In genomic region chr10:4776234-4776638, GRCh38 we compare ENCODE assay signal across 15 cellular contexts. TPM values are rescaled to one million over a fixed set of nuclear protein-coding genes. Genes with fewer than 3 reads are reported as not detected.
A peak's percentile ranks its signal among the peaks of the same experiment; 100 is the strongest.
DNase-seq lines count a peak whose midpoint lies in the region; ATAC-seq and TF ChIP-seq lines count a peak whose summit lies in the region.
"Had no signal": no experiment of that assay in that cellular context is flagged by ENCODE, and none has a peak within 500 bp of the region (broad histone marks: within the 10 kb centered on the region; RNA-seq: fewer than 3 reads in every experiment).

No MANE protein-coding gene starts in this region.

- peak; percentile 78 for ATAC-seq in activated CD8-positive, alpha-beta T cell treated with anti-CD3 and anti-CD28 coated beads for 36 hours
- no peak for ATAC-seq in activated CD8-positive, alpha-beta T cell treated with anti-CD3 and anti-CD28 coated beads, Interleukin-2, amount 10 ng/mL, durations not matched to agents 7 days and 5 days
- ATAC-seq in GM19351 (IDR thresholded peaks at IDR 0.05; ENCODE audit: unreplicated experiment) (peak; percentile 67), HG03565 (IDR thresholded peaks at IDR 0.05; ENCODE audit: unreplicated experiment) (peak; percentile 62), right lobe of liver (no peak), heart right ventricle (no peak)

- H3K27ac ChIP-seq in smooth muscle cell (ENCODE audit: low read depth) = peak overlapping the region; percentile 59
- no peak overlapping the region for H3K27ac ChIP-seq in right lobe of liver
- H3K27ac ChIP-seq in heart right ventricle = no peak overlapping the region

- H3K9me3 Mint-ChIP-seq in activated CD8-positive, alpha-beta T cell treated with anti-CD3 and anti-CD28 coated beads for 36 hours = no peaks in the 10 kb centered on the region
- H3K9me3 Mint-ChIP-seq in activated CD8-positive, alpha-beta T cell treated with anti-CD3 and anti-CD28 coated beads, Interleukin-2, amount 10 ng/mL, durations not matched to agents 7 days and 5 days (ENCODE audit: insufficient read depth) = no peaks in the 10 kb centered on the region

- H3K9me3 ChIP-seq in smooth muscle cell (replicated peaks; ENCODE audit: low read depth) = no peaks in the 10 kb centered on the region
- no peaks in the 10 kb centered on the region for H3K9me3 ChIP-seq in right lobe of liver
- no peaks in the 10 kb centered on the region for H3K9me3 ChIP-seq in heart right ventricle

- no peak for TF ChIP-seq CTCF in activated CD8-positive, alpha-beta T cell treated with anti-CD3 and anti-CD28 coated beads for 36 hours (IDR thresholded peaks at IDR 0.05)
- TF ChIP-seq CTCF in smooth muscle cell (IDR thresholded peaks at IDR 0.05; ENCODE audit: borderline replicate concordance, insufficient read depth, poor library complexity, severe bottlenecking) = no peak
- TF ChIP-seq CTCF in right lobe of liver (IDR thresholded peaks at IDR 0.05) = no peak
- TF ChIP-seq CTCF in heart right ventricle (IDR thresholded peaks at IDR 0.05) = no peak

- DNase-seq in activated CD8-positive, alpha-beta T cell treated with anti-CD3 and anti-CD28 coated beads for 36 hours = no peak
- no peak for DNase-seq in activated CD8-positive, alpha-beta T cell treated with anti-CD3 and anti-CD28 coated beads, Interleukin-2, amount 10 ng/mL, durations not matched to agents 7 days and 5 days
- DNase-seq in smooth muscle cell (lab: John Stamatoyannopoulos, UW; ENCODE audit: unreplicated experiment) = no peak
- DNase-seq in dermis blood vessel endothelial cell = no peak
- no peak for DNase-seq in right lobe of liver
- no peak for DNase-seq in heart right ventricle
- DNase-seq: activated gamma-delta T cell, DMS153, Karpas-422, midbrain, NCI-H526 had no signal

- H3K4me1 ChIP-seq in smooth muscle cell (ENCODE audit: low read depth) (no peaks in the 10 kb centered on the region), right lobe of liver (no peaks in the 10 kb centered on the region), heart right ventricle (peaks cover 0 to 25% (median 15%) of the 10 kb centered on the region in 9 donors)

- H3K36me3 ChIP-seq in smooth muscle cell (ENCODE audit: low read depth) (no peaks in the 10 kb centered on the region), right lobe of liver (no peaks in the 10 kb centered on the region), heart right ventricle (no peaks in the 10 kb centered on the region)

- no peak overlapping the region for H2AFZ ChIP-seq in smooth muscle cell (ENCODE audit: low read depth)

- no peak overlapping the region for H3K9ac ChIP-seq in smooth muscle cell (ENCODE audit: low read depth)

- peaks cover 7% of the 10 kb centered on the region for H3K4me1 Mint-ChIP-seq in activated CD8-positive, alpha-beta T cell treated with anti-CD3 and anti-CD28 coated beads for 36 hours (ENCODE audit: low read depth)
- H3K4me1 Mint-ChIP-seq in activated CD8-positive, alpha-beta T cell treated with anti-CD3 and anti-CD28 coated beads, Interleukin-2, amount 10 ng/mL, durations not matched to agents 7 days and 5 days (ENCODE audit: low read depth) = no peaks in the 10 kb centered on the region

- TF ChIP-seq POLR2A in right lobe of liver (IDR thresholded peaks at IDR 0.05) = no peak

- H3K4me2 ChIP-seq in smooth muscle cell = no peak overlapping the region

- no peaks in the 10 kb centered on the region for H3K27me3 ChIP-seq in smooth muscle cell (ENCODE audit: low read depth)
- H3K27me3 ChIP-seq in right lobe of liver = peaks cover 0 to 5% of the 10 kb centered on the region in 2 donors
- no peaks in the 10 kb centered on the region for H3K27me3 ChIP-seq in heart right ventricle

- no peaks in the 10 kb centered on the region for H3K36me3 Mint-ChIP-seq in activated CD8-positive, alpha-beta T cell treated with anti-CD3 and anti-CD28 coated beads for 36 hours (ENCODE audit: low read depth)
- H3K36me3 Mint-ChIP-seq in activated CD8-positive, alpha-beta T cell treated with anti-CD3 and anti-CD28 coated beads, Interleukin-2, amount 10 ng/mL, durations not matched to agents 7 days and 5 days (ENCODE audit: low read depth) = no peaks in the 10 kb centered on the region

- no peak overlapping the region for H3K4me3 ChIP-seq in smooth muscle cell
- no peak overlapping the region for H3K4me3 ChIP-seq in right lobe of liver
- no peak overlapping the region for H3K4me3 ChIP-seq in heart right ventricle

- intact Hi-C loops in activated CD8-positive, alpha-beta T cell treated with anti-CD3 and anti-CD28 coated beads for 36 hours (cut with micrococcal nuclease) = no loop called here
- intact Hi-C loops in right lobe of liver (cut with DNase I) (no loop called here), heart right ventricle (cut with DNase I) (loop anchor here in 2 of 10 donors (10.0 kb wide), 2 partner anchors 1311 to 1581 kb away; no protein-coding TSS in a partner anchor)

- H3K79me2 ChIP-seq in smooth muscle cell (ENCODE audit: low read depth) = no peaks in the 10 kb centered on the region

- H3F3A ChIP-seq in smooth muscle cell (ENCODE audit: low read depth) = no peaks in the 10 kb centered on the region

- peak overlapping the region; percentile 16 for H3K27ac Mint-ChIP-seq in activated CD8-positive, alpha-beta T cell treated with anti-CD3 and anti-CD28 coated beads for 36 hours
- no peak overlapping the region for H3K27ac Mint-ChIP-seq in activated CD8-positive, alpha-beta T cell treated with anti-CD3 and anti-CD28 coated beads, Interleukin-2, amount 10 ng/mL, durations not matched to agents 7 days and 5 days

- no peak overlapping the region for H3K4me3 Mint-ChIP-seq in activated CD8-positive, alpha-beta T cell treated with anti-CD3 and anti-CD28 coated beads for 36 hours
- no peak overlapping the region for H3K4me3 Mint-ChIP-seq in activated CD8-positive, alpha-beta T cell treated with anti-CD3 and anti-CD28 coated beads, Interleukin-2, amount 10 ng/mL, durations not matched to agents 7 days and 5 days

- WGBS in smooth muscle cell (ENCODE audit: low lambda C conversion rate) = 50% methylated on average over 2 of the region's 2 CpGs
- WGBS in right lobe of liver (ENCODE audit: insufficient coverage, low coverage, low lambda C conversion rate, missing lambda C conversion rate) = 52% methylated on average over 2 of the region's 2 CpGs
- 92 to 93% methylated on average over 2 of the region's 2 CpGs for WGBS in heart right ventricle, 2 donors

- H3K27me3 Mint-ChIP-seq in activated CD8-positive, alpha-beta T cell treated with anti-CD3 and anti-CD28 coated beads for 36 hours = peaks cover 16% of the 10 kb centered on the region
- peaks cover 25% of the 10 kb centered on the region for H3K27me3 Mint-ChIP-seq in activated CD8-positive, alpha-beta T cell treated with anti-CD3 and anti-CD28 coated beads, Interleukin-2, amount 10 ng/mL, durations not matched to agents 7 days and 5 days (ENCODE audit: low read depth)

- POLR2A ChIA-PET in activated CD8-positive, alpha-beta T cell treated with anti-CD3 and anti-CD28 coated beads for 36 hours (lab: Charles Lee) = no interaction called here
- POLR2A ChIA-PET in activated CD8-positive, alpha-beta T cell treated with anti-CD3 and anti-CD28 coated beads, Interleukin-2, amount 10 ng/mL, durations not matched to agents 7 days and 5 days (lab: Charles Lee) = no interaction called here

- H4K20me1 ChIP-seq in smooth muscle cell (ENCODE audit: low read depth) = no peaks in the 10 kb centered on the region

- CTCF ChIA-PET in activated CD8-positive, alpha-beta T cell treated with anti-CD3 and anti-CD28 coated beads for 36 hours (lab: Charles Lee) = no interaction called here
- CTCF ChIA-PET in activated CD8-positive, alpha-beta T cell treated with anti-CD3 and anti-CD28 coated beads, Interleukin-2, amount 10 ng/mL, durations not matched to agents 7 days and 5 days (lab: Charles Lee) = no interaction called here

RNA-seq across cellular contexts. Expression of gene AKR1E2, which starts 49.8 kb away (rescaled TPM):
- 1 to 10 TPM; 6.1 to 6.5 TPM for total RNA-seq in activated CD8-positive, alpha-beta T cell treated with anti-CD3 and anti-CD28 coated beads for 36 hours
- 1 to 10 TPM; 6.5 to 8.9 TPM for total RNA-seq in activated CD8-positive, alpha-beta T cell treated with anti-CD3 and anti-CD28 coated beads, Interleukin-2, amount 10 ng/mL, durations not matched to agents 7 days and 5 days
- total RNA-seq in smooth muscle cell (3.2 and 7.2 TPM in 2 replicates), dermis blood vessel endothelial cell (9.6 and 85.6 TPM in 2 replicates), right lobe of liver (1 to 10 TPM in 3 of 6 experiments, under 1 TPM in 3; 0.37 to 3.5 (median 1.6) TPM), heart right ventricle (1 to 10 TPM; 2.0 to 6.5 (median 4.8) TPM)
- polyA plus RNA-seq in smooth muscle cell (2.3 and 3.0 TPM in 2 replicates), heart right ventricle (1 to 10 TPM; 1.2 to 3.0 TPM)
- total RNA-seq: OCI-LY7 had no signal
- polyA plus RNA-seq: neural cell had no signal

Comparison
In these comparisons a context has a peak if more than half of its experiments do, and no peak if none do; other contexts are left out.
1. ATAC-seq: peak in activated CD8-positive, alpha-beta T cell treated with anti-CD3 and anti-CD28 coated beads for 36 hours (single experiment), GM19351 (single experiment) and HG03565 (single experiment); none in activated CD8-positive, alpha-beta T cell treated with anti-CD3 and anti-CD28 coated beads, Interleukin-2, amount 10 ng/mL, durations not matched to agents 7 days and 5 days (single experiment), right lobe of liver (0 of 4) and heart right ventricle (0 of 8).